Comparison of ENCODE assay signal across 15 cellular contexts in the genomic region with DNA sequence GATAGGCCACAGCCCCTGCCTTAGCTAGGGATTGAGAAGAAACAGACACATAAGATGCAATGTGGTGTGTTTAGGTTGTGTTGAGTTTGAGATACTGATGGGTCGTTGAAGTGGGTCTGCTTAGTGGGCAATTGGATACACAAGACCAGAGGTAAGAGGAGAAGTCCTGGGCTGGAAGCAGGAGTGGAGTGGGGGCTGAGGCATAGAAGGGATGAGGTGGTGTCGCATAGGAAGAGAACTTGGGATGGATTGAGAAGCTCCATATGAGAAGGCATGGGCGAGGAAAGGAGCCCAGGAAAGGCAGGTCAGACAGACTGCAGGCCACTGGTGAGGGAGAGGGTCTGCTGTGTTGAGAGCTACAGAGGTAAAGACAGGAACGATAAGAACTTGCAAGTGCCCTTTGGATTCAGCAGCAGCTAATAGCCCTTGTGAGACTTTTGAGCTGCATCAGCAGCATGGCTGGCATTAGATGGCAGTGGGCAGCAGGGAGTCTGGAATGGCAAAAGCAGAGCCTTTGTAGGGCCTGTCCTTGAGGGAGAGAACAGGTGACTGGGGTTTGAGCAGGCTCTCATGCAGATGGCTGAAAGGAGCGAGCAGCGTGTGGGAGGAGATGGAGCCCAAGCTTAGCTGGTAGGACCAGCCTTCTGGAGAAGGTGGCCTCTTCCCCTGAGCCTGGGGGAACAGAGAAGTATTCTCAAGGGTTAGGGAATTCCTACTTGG. TPM values are rescaled to one million over a fixed set of nuclear protein-coding genes. Genes with fewer than 3 reads are reported as not detected.
A peak's percentile ranks its signal among the peaks of the same experiment; 100 is the strongest.
DNase-seq lines count a peak whose midpoint lies in the region; ATAC-seq and TF ChIP-seq lines count a peak whose summit lies in the region.
"Had no signal": no experiment of that assay in that cellular context is flagged by ENCODE, and none has a peak within 500 bp of the region (broad histone marks: within the 10 kb centered on the region; RNA-seq: fewer than 3 reads in every experiment).

No MANE protein-coding gene starts in this region.

- H3K9me3 Mint-ChIP-seq in CD4-positive, CD25-positive, alpha-beta regulatory T cell = no peaks in the 10 kb centered on the region
- no peaks in the 10 kb centered on the region for H3K9me3 Mint-ChIP-seq in brain
- H3K9me3 Mint-ChIP-seq in naive thymus-derived CD8-positive, alpha-beta T cell = no peaks in the 10 kb centered on the region
- H3K9me3 Mint-ChIP-seq: nephron had no signal

- peaks cover 98% of the 10 kb centered on the region for H3K36me3 ChIP-seq in CD4-positive, CD25-positive, alpha-beta regulatory T cell (ENCODE audit: control insufficient read depth, insufficient read depth, low read length)

- H3K4me3 ChIP-seq in CD4-positive, CD25-positive, alpha-beta regulatory T cell (ENCODE audit: low read depth, low read length) = no peak overlapping the region
- H3K4me3 ChIP-seq: BLaER1 treated with 17β-estradiol and CSF1 and Interleukin-3, amounts not matched to agents 10 nM and 100 nM had no signal

- peaks cover 0 to 32% (median 13%) of the 10 kb centered on the region in 4 donors for H3K4me1 Mint-ChIP-seq in CD4-positive, CD25-positive, alpha-beta regulatory T cell
- peaks cover 16% of the 10 kb centered on the region for H3K4me1 Mint-ChIP-seq in brain
- peaks cover 40 to 73% (median 54%) of the 10 kb centered on the region in 4 donors for H3K4me1 Mint-ChIP-seq in naive thymus-derived CD8-positive, alpha-beta T cell

- H3K9me3 ChIP-seq in CD4-positive, CD25-positive, alpha-beta regulatory T cell (ENCODE audit: control insufficient read depth in 2 of 2, low read length in 2 of 2) = no peaks in the 10 kb centered on the region
- H3K9me3 ChIP-seq: BLaER1 treated with 17β-estradiol and CSF1 and Interleukin-3, amounts not matched to agents 10 nM and 100 nM had no signal

- TF ChIP-seq CTCF in RWPE1 (conservative IDR thresholded peaks at IDR 0.05; ENCODE audit: low read depth) = no peak
- no peak for TF ChIP-seq CTCF in brain (conservative IDR thresholded peaks at IDR 0.05)

- ATAC-seq in CD4-positive, CD25-positive, alpha-beta regulatory T cell (ENCODE audit: low read depth in 2 of 2) = no peak
- no peak for ATAC-seq in naive thymus-derived CD8-positive, alpha-beta T cell
- ATAC-seq in HG02840 (IDR thresholded peaks at IDR 0.05; ENCODE audit: low FRiP score, unreplicated experiment) = no peak
- ATAC-seq: activated CD4-positive, CD25-positive, alpha-beta regulatory T cell treated with anti-CD3 and anti-CD28 coated beads, Interleukin-2, amount 50 U/mL, for 24 hours had no signal

- no peaks in the 10 kb centered on the region for H3K4me1 ChIP-seq in CD4-positive, CD25-positive, alpha-beta regulatory T cell (ENCODE audit: control insufficient read depth, insufficient read depth, low read length, poor library complexity, severe bottlenecking)

- H3K27ac Mint-ChIP-seq in CD4-positive, CD25-positive, alpha-beta regulatory T cell = peak overlapping the region; percentile 11 to 90 (median 59)
- H3K27ac Mint-ChIP-seq in brain = peak overlapping the region in 4 of 5 experiments; percentile 34 to 87 (median 60)
- H3K27ac Mint-ChIP-seq in naive thymus-derived CD8-positive, alpha-beta T cell = peak overlapping the region; percentile 80 to 96 (median 90)

- no peak overlapping the region for H3K27ac ChIP-seq in CD4-positive, CD25-positive, alpha-beta regulatory T cell (ENCODE audit: insufficient read depth, low read length, poor library complexity, severe bottlenecking)
- H3K27ac ChIP-seq in RWPE1 = peak overlapping the region; percentile 76
- H3K27ac ChIP-seq: BLaER1 treated with 17β-estradiol and CSF1 and Interleukin-3, amounts not matched to agents 10 nM and 100 nM had no signal

- H3K36me3 Mint-ChIP-seq in CD4-positive, CD25-positive, alpha-beta regulatory T cell = peaks cover 56% of the 10 kb centered on the region
- peaks cover 81% of the 10 kb centered on the region for H3K36me3 Mint-ChIP-seq in brain
- peaks cover 0 to 95% (median 20%) of the 10 kb centered on the region in 3 donors for H3K36me3 Mint-ChIP-seq in naive thymus-derived CD8-positive, alpha-beta T cell

- DNase-seq in CD4-positive, CD25-positive, alpha-beta regulatory T cell = peak in 1 of 3 donors; percentile 0
- DNase-seq in RWPE1 (ENCODE audit: low spot score) (no peak), DMS153 treated with DMSO at 0.1 percent for 48 hours (lab: John Stamatoyannopoulos, UW; ENCODE audit: unreplicated experiment) (no peak), RKO (ENCODE audit: low spot score) (no peak), DMS53 (lab: John Stamatoyannopoulos, UW) (no peak)
- DNase-seq in naive thymus-derived CD8-positive, alpha-beta T cell = no peak
- DNase-seq: kidney glomerular epithelial cell, NCI-H1105 treated with DMSO at 0.1 percent for 48 hours, NCI-H526, small intestine had no signal

- no peaks in the 10 kb centered on the region for H3K27me3 ChIP-seq in CD4-positive, CD25-positive, alpha-beta regulatory T cell (ENCODE audit: control insufficient read depth, insufficient read depth, low read length)

- H3K27me3 Mint-ChIP-seq in CD4-positive, CD25-positive, alpha-beta regulatory T cell = no peaks in the 10 kb centered on the region
- H3K27me3 Mint-ChIP-seq in brain = no peaks in the 10 kb centered on the region
- peaks cover 0 to 2% (median 0%) of the 10 kb centered on the region in 5 donors for H3K27me3 Mint-ChIP-seq in naive thymus-derived CD8-positive, alpha-beta T cell

- H3K4me3 Mint-ChIP-seq in CD4-positive, CD25-positive, alpha-beta regulatory T cell = no peak overlapping the region
- H3K4me3 Mint-ChIP-seq in brain = no peak overlapping the region
- peak overlapping the region in 2 of 10 donors; percentile 19 to 50 for H3K4me3 Mint-ChIP-seq in naive thymus-derived CD8-positive, alpha-beta T cell
- H3K4me3 Mint-ChIP-seq: nephron had no signal

- POLR2A ChIA-PET in RWPE1 (lab: Yijun Ruan, JAX; ENCODE audit: low non-redundant PET) = no interaction called here
- POLR2A ChIA-PET in naive thymus-derived CD8-positive, alpha-beta T cell (lab: Charles Lee) = interaction anchor here (0.6 to 22.6 kb wide), 5 partner anchors 8 to 30 kb away, joined by 3 to 734 read pairs (median 6); a partner anchor contains a TSS

- CTCF ChIA-PET in RWPE1 (lab: Yijun Ruan, JAX) = interaction anchor here (0.5 to 2.2 kb wide), 8 partner anchors 36 to 376 kb away, joined by 3 to 10 read pairs (median 3); a partner anchor contains a TSS

RNA-seq across cellular contexts. Expression of a gene that starts 33.2 kb away (rescaled TPM):
- total RNA-seq in CD4-positive, CD25-positive, alpha-beta regulatory T cell = 540 TPM
- 10 to 100 TPM; 30.4 to 36.1 (median 33.0) TPM for polyA plus RNA-seq in CD4-positive, CD25-positive, alpha-beta regulatory T cell
- polyA plus RNA-seq in brain (ENCODE audit: insufficient read depth, low read depth, low replicate concordance) = 75.9 TPM
- 100 to 1,000 TPM; 384 to 393 TPM for total RNA-seq in naive thymus-derived CD8-positive, alpha-beta T cell
- 10 to 100 TPM; 37.4 to 92.5 (median 53.2) TPM for polyA plus RNA-seq in naive thymus-derived CD8-positive, alpha-beta T cell
